Comparison of ENCODE assay signal across 9 cellular contexts in genomic region chr12:47973870-47974269, GRCh38. TPM values are rescaled to one million over a fixed set of nuclear protein-coding genes. Genes with fewer than 3 reads are reported as not detected.
"Had no signal": no experiment of that assay in that cellular context is flagged by ENCODE, and none has a peak within 500 bp of the region (broad histone marks: within the 10 kb centered on the region; RNA-seq: fewer than 3 reads in every experiment).

No MANE protein-coding gene starts in this region.

- H3K27ac Mint-ChIP-seq: GM23338, H9 had no signal

- H3K9me3 Mint-ChIP-seq: GM23338, H9 had no signal

- FAIRE-seq: H1, H54, HTR-8/SVneo, K562 had no signal

- H3K4me3 ChIP-seq: GM23338, K562 had no signal

- DNase-seq: H9, HCEC 1CT, IMR-90 had no signal

- H3K4me1 Mint-ChIP-seq: GM23338, H9 had no signal

- H3K4me3 Mint-ChIP-seq: GM23338, H9 had no signal

RNA-seq across cellular contexts. Expression of gene COL2A1, which starts 30.4 kb away (rescaled TPM):
- total RNA-seq: HT-29, IMR-90, K562 had no signal
